ENCODE assay signal across 7 cellular contexts in genomic region chr1:198315331-198315730, GRCh38.
DNase-seq lines count a peak whose midpoint lies in the region; ATAC-seq and TF ChIP-seq lines count a peak whose summit lies in the region.
"Not testable (repeated sequence)": the region's sequence is repeated elsewhere in the genome, so short reads cannot be mapped to it uniquely, and the experiment has no call there.

No MANE protein-coding gene starts in this region.

- H3K9me3 ChIP-seq in CD4-positive, CD25-positive, alpha-beta regulatory T cell (ENCODE audit: control insufficient read depth in 2 of 2, low read length in 2 of 2) = not testable (repeated sequence)

- not testable (repeated sequence) for H3K4me1 ChIP-seq in CD4-positive, CD25-positive, alpha-beta regulatory T cell (ENCODE audit: control insufficient read depth, insufficient read depth, low read length, poor library complexity, severe bottlenecking)

- peaks cover 18% of the 10 kb centered on the region for H3K36me3 ChIP-seq in CD4-positive, CD25-positive, alpha-beta regulatory T cell (ENCODE audit: control insufficient read depth, insufficient read depth, low read length)

- CTCF ChIA-PET in WTC11 (lab: Charles Lee) = not testable (repeated sequence)

- peaks cover 34% of the 10 kb centered on the region for H3K36me3 Mint-ChIP-seq in CD4-positive, CD25-positive, alpha-beta regulatory T cell
- H3K36me3 Mint-ChIP-seq in HFFc6 (ENCODE audit: low read depth) = peaks cover 70% of the 10 kb centered on the region
- H3K36me3 Mint-ChIP-seq in WTC11 = peaks cover 13% of the 10 kb centered on the region
- H3K36me3 Mint-ChIP-seq in activated naive CD4-positive, alpha-beta T cell treated with anti-CD3 and anti-CD28 coated beads, Interleukin-2, amount 50 U/mL, for 24 hours = peaks cover 34% of the 10 kb centered on the region
- H3K36me3 Mint-ChIP-seq in endothelial cell (ENCODE audit: low read depth, unreplicated experiment) = not testable (repeated sequence)
- peaks cover 10 to 62% (median 34%) of the 10 kb centered on the region in 3 donors for H3K36me3 Mint-ChIP-seq in naive thymus-derived CD8-positive, alpha-beta T cell

- H3K4me3 ChIP-seq in CD4-positive, CD25-positive, alpha-beta regulatory T cell (ENCODE audit: low read depth, low read length) = not testable (repeated sequence)

- DNase-seq in CD4-positive, CD25-positive, alpha-beta regulatory T cell; HFFc6; WTC11 (ENCODE audit: low spot score); endothelial cell (ENCODE audit: low spot score); naive thymus-derived CD8-positive, alpha-beta T cell: not testable (repeated sequence)
- DNase-seq in ELF-1 (ENCODE audit: low read depth, low spot score) = peak; percentile 11

- H3K4me3 Mint-ChIP-seq in CD4-positive, CD25-positive, alpha-beta regulatory T cell; activated naive CD4-positive, alpha-beta T cell treated with anti-CD3 and anti-CD28 coated beads, Interleukin-2, amount 50 U/mL, for 24 hours; naive thymus-derived CD8-positive, alpha-beta T cell: not testable (repeated sequence)
- H3K4me3 Mint-ChIP-seq in HFFc6 (peak overlapping the region; percentile 54; the same call in 1 of the 2 replicates), WTC11 (peak overlapping the region; percentile 74), endothelial cell (ENCODE audit: unreplicated experiment) (peak overlapping the region; percentile 1)

- peaks cover 7 to 37% (median 23%) of the 10 kb centered on the region in 4 donors for H3K4me1 Mint-ChIP-seq in CD4-positive, CD25-positive, alpha-beta regulatory T cell
- H3K4me1 Mint-ChIP-seq in HFFc6 (ENCODE audit: low read depth) (peaks cover 44% of the 10 kb centered on the region), WTC11 (peaks cover 39% of the 10 kb centered on the region), endothelial cell (ENCODE audit: unreplicated experiment) (peaks cover 18% of the 10 kb centered on the region)
- peaks cover 31% of the 10 kb centered on the region for H3K4me1 Mint-ChIP-seq in activated naive CD4-positive, alpha-beta T cell treated with anti-CD3 and anti-CD28 coated beads, Interleukin-2, amount 50 U/mL, for 24 hours
- peaks cover 14 to 24% (median 18%) of the 10 kb centered on the region in 4 donors for H3K4me1 Mint-ChIP-seq in naive thymus-derived CD8-positive, alpha-beta T cell

- peak overlapping the region in 2 of 3 donors; percentile 6 to 48 for H3K27ac Mint-ChIP-seq in CD4-positive, CD25-positive, alpha-beta regulatory T cell
- H3K27ac Mint-ChIP-seq in HFFc6 = peak overlapping the region; percentile 59
- H3K27ac Mint-ChIP-seq in WTC11; endothelial cell (ENCODE audit: unreplicated experiment): not testable (repeated sequence)
- H3K27ac Mint-ChIP-seq in activated naive CD4-positive, alpha-beta T cell treated with anti-CD3 and anti-CD28 coated beads, Interleukin-2, amount 50 U/mL, for 24 hours = peak overlapping the region; percentile 82
- H3K27ac Mint-ChIP-seq in naive thymus-derived CD8-positive, alpha-beta T cell = peak overlapping the region in 7 of 10 donors; percentile 11 to 65 (median 35)

- H3K9me3 Mint-ChIP-seq in CD4-positive, CD25-positive, alpha-beta regulatory T cell; HFFc6; WTC11; activated naive CD4-positive, alpha-beta T cell treated with anti-CD3 and anti-CD28 coated beads, Interleukin-2, amount 50 U/mL, for 24 hours; endothelial cell (ENCODE audit: unreplicated experiment); naive thymus-derived CD8-positive, alpha-beta T cell: not testable (repeated sequence)

- POLR2A ChIA-PET in WTC11 (lab: Charles Lee); naive thymus-derived CD8-positive, alpha-beta T cell (lab: Charles Lee): not testable (repeated sequence)

- not testable (repeated sequence) for H3K27me3 Mint-ChIP-seq in CD4-positive, CD25-positive, alpha-beta regulatory T cell; activated naive CD4-positive, alpha-beta T cell treated with anti-CD3 and anti-CD28 coated beads, Interleukin-2, amount 50 U/mL, for 24 hours; endothelial cell (ENCODE audit: unreplicated experiment); naive thymus-derived CD8-positive, alpha-beta T cell
- peaks cover 42% of the 10 kb centered on the region for H3K27me3 Mint-ChIP-seq in HFFc6 (ENCODE audit: insufficient read depth)
- peaks cover 49% of the 10 kb centered on the region for H3K27me3 Mint-ChIP-seq in WTC11 (ENCODE audit: low read depth)

- not testable (repeated sequence) for ATAC-seq in CD4-positive, CD25-positive, alpha-beta regulatory T cell (ENCODE audit: low read depth in 2 of 2); naive thymus-derived CD8-positive, alpha-beta T cell
- peak; percentile 66 for ATAC-seq in WTC11

- not testable (repeated sequence) for H3K27ac ChIP-seq in CD4-positive, CD25-positive, alpha-beta regulatory T cell (ENCODE audit: insufficient read depth, low read length, poor library complexity, severe bottlenecking)

- H3K27me3 ChIP-seq in CD4-positive, CD25-positive, alpha-beta regulatory T cell (ENCODE audit: control insufficient read depth, insufficient read depth, low read length) = not testable (repeated sequence)

- TF ChIP-seq CTCF in HFFc6 (IDR thresholded peaks at IDR 0.05); WTC11 (IDR thresholded peaks at IDR 0.05); endothelial cell (IDR thresholded peaks at IDR 0.05; ENCODE audit: unreplicated experiment): not testable (repeated sequence)

TF ChIP-seq in WTC11, 78 proteins besides CTCF, POLR2A, EP300 and RAD21:
- 0 out of 2 replicates have a peak, but pooled peaks have one; percentile 3 for TF ChIP-seq MAX (CRISPR knock-in tag; IDR thresholded peaks at IDR 0.05)
TF ChIP-seq in WTC11: peak in this region for 1; not testable (repeated sequence) for 77.
